In the genomic region with DNA sequence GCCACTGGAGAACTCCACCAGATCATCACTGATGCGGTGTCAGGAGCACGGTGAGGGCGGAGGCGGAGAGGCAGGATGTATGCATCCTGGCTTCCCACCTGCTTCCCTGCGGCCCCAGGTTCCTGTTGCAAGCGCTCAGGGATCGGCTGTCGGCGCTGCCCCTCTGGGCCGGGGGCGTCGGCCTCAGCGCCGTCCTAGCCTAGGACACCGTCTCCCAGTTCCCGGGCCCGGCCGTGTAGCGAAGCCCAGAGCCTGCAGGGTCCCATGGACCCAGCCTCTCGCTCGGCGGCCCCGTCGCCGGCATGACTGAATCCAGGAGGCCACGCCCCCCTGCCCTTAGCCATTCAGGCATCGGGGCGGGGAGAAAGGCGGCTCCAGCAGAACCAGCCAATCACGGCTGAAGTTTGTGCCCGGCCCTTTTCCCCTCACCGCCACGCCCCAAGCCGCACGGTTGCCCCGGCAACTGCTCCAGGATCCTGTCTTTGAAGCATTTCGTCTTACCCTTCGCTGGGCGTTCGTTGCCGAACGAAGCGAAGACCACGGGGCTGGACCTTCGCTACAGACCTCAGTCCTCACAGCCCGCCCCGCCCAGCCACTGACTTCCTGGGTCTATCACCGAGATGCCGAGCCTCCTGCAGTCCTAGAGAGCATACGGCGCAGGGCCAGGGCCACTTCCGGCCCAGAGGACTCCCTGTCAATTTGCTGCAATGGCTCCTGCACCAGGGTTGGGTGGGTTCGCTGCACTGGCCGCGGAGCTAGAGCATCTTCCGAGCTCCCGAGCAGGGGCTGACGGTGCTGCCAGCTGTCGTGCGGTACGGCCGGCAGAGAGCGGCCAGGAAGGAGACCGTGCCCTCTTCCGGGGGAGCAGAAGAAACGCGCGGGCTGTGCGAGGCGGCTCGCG, we compare ENCODE assay signal across 8 cellular contexts. TPM values are rescaled to one million over a fixed set of nuclear protein-coding genes. Genes with fewer than 3 reads are reported as not detected.
DNase-seq lines count a peak whose midpoint lies in the region; ATAC-seq and TF ChIP-seq lines count a peak whose summit lies in the region.

No MANE protein-coding gene starts in this region.

- H3K27ac Mint-ChIP-seq in chondrocyte (ENCODE audit: unreplicated experiment): peak overlapping the region; percentile 96

- CTCF ChIA-PET in BJ (lab: Yijun Ruan, JAX): interaction anchor here (6.6 kb wide), 1 partner anchor 65 kb away, joined by 56 read pairs; no protein-coding TSS in a partner anchor

- no peaks in the 10 kb centered on the region for H3K27me3 Mint-ChIP-seq in chondrocyte (ENCODE audit: low read depth)

- DNase-seq in BJ (ENCODE audit: low read depth) (peak; percentile 61), NCI-H460 (ENCODE audit: extremely low read depth, low read depth) (peak; percentile 95), chondrocyte (ENCODE audit: low spot score) (peak; percentile 98), left colon (peak; percentile 95 to 99)
- DNase-seq in activated CD4-positive, alpha-beta T cell treated with anti-CD3 and anti-CD28 coated beads for 1 hour: peak; percentile 93
- peak; percentile 94 to 98 for DNase-seq in stimulated activated CD4-positive, alpha-beta T cell treated with anti-CD3 and anti-CD28 coated beads, Interleukin-1b, Interleukin-23, amount 100 ng/mL, for 4 hours (ENCODE audit: low read depth in 2 of 2)

- peak; percentile 51 for TF ChIP-seq CTCF in BJ (IDR thresholded peaks at IDR 0.05; ENCODE audit: insufficient read depth, low read depth, low read length)
- TF ChIP-seq CTCF in chondrocyte (IDR thresholded peaks at IDR 0.05): peak; percentile 69

- ATAC-seq in HG03432 (IDR thresholded peaks at IDR 0.05; ENCODE audit: unreplicated experiment) (peak; percentile 85), left colon (peak; percentile 93)

- intact Hi-C loops in left colon (cut with DNase I, micrococcal nuclease): no loop called here

- TF ChIP-seq POLR2A in GM19193 (IDR thresholded peaks at IDR 0.05; ENCODE audit: extremely low read depth, insufficient read depth, insufficient read length): peak; percentile 78

- H3K4me1 Mint-ChIP-seq in chondrocyte (ENCODE audit: low read depth): peaks cover 22% of the 10 kb centered on the region

- POLR2A ChIA-PET in BJ (lab: Charles Lee): interaction anchor here (0.7 kb wide), 1 partner anchor 18 kb away, joined by 3 read pairs; no protein-coding TSS in a partner anchor

- no peaks in the 10 kb centered on the region for H3K9me3 Mint-ChIP-seq in chondrocyte (ENCODE audit: low read depth)

- H3K36me3 ChIP-seq in BJ (ENCODE audit: control insufficient read depth, insufficient read depth, low read length): peaks cover 18% of the 10 kb centered on the region

- peak overlapping the region; percentile 94 for H3K4me3 Mint-ChIP-seq in chondrocyte (ENCODE audit: unreplicated experiment)

- H3K4me3 ChIP-seq in BJ (ENCODE audit: low read depth, low read length): peak overlapping the region; percentile 68

- H3K27me3 ChIP-seq in BJ (ENCODE audit: control insufficient read depth, insufficient read depth, low read length): no peaks in the 10 kb centered on the region

- peaks cover 6% of the 10 kb centered on the region for H3K36me3 Mint-ChIP-seq in chondrocyte (ENCODE audit: low read depth)

RNA-seq across cellular contexts. Expression of gene ZNF213, which starts 10.6 kb away (rescaled TPM):
- 0.63 and 0.77 TPM in 2 replicates for polyA plus RNA-seq in BJ (2011; rRNA removed)
- polyA minus RNA-seq in BJ (2011; rRNA and poly(A)+ RNA removed): 1.2 and 2.0 TPM in 2 replicates
- total RNA-seq in NCI-H460 (2014; rRNA removed; shearing (Covaris generic)): 4.5 and 5.0 TPM in 2 replicates
- polyA plus RNA-seq in NCI-H460 (2014; cell fraction: nucleus; rRNA removed): 3.2 and 7.9 TPM in 2 replicates
- total RNA-seq in chondrocyte: 10.6 to 13.0 TPM (median 10.8 TPM) in 3 replicates
- total RNA-seq in left colon: 10 to 100 TPM; 12.3 to 13.8 TPM

RNA-seq across cellular contexts. Expression of gene ZNF205, which starts 11.8 kb away (rescaled TPM):
- 4.2 and 9.0 TPM in 2 replicates for polyA plus RNA-seq in BJ (2011; rRNA removed)
- 3.0 and 5.6 TPM in 2 replicates for polyA minus RNA-seq in BJ (2011; rRNA and poly(A)+ RNA removed)
- 12.0 and 13.5 TPM in 2 replicates for total RNA-seq in NCI-H460 (2014; rRNA removed; shearing (Covaris generic))
- polyA plus RNA-seq in NCI-H460 (2014; cell fraction: nucleus; rRNA removed): 22.6 and 32.1 TPM in 2 replicates
- total RNA-seq in chondrocyte: 12.9 to 13.7 TPM (median 13.2 TPM) in 3 replicates
- total RNA-seq in left colon: 1 to 10 TPM; 8.2 to 9.6 TPM

RNA-seq across cellular contexts. Expression of gene ZSCAN10, which starts 25.1 kb away (rescaled TPM):
- not detected in 2 replicates for polyA plus RNA-seq in BJ (2011; rRNA removed)
- polyA minus RNA-seq in BJ (2011; rRNA and poly(A)+ RNA removed): not detected in 2 replicates
- 0.05 and 0.38 TPM in 2 replicates for total RNA-seq in NCI-H460 (2014; rRNA removed; shearing (Covaris generic))
- polyA plus RNA-seq in NCI-H460 (2014; cell fraction: nucleus; rRNA removed): 0.58 TPM in 1 of 2 replicates, not detected in the other
- not detected in 3 replicates for total RNA-seq in chondrocyte
- not detected for total RNA-seq in left colon

RNA-seq across cellular contexts. Expression of gene IL32, which starts 58.8 kb away (rescaled TPM):
- 11.3 and 18.1 TPM in 2 replicates for polyA plus RNA-seq in BJ (2011; rRNA removed)
- 6.4 and 10.9 TPM in 2 replicates for polyA minus RNA-seq in BJ (2011; rRNA and poly(A)+ RNA removed)
- 0.38 and 0.47 TPM in 2 replicates for total RNA-seq in NCI-H460 (2014; rRNA removed; shearing (Covaris generic))
- 0.32 TPM in 1 of 2 replicates, not detected in the other for polyA plus RNA-seq in NCI-H460 (2014; cell fraction: nucleus; rRNA removed)
- total RNA-seq in chondrocyte (7.3 to 21.0 TPM (median 17.8 TPM) in 3 replicates), left colon (100 to 1,000 TPM; 265 to 865 TPM)

Comparison
In these comparisons a context has a peak if more than half of its experiments do, and no peak if none do; other contexts are left out.
1. Peak in every context shown above with its lines: DNase-seq, ATAC-seq and H3K4me3 ChIP-seq.